ENCODE assay signal across 1 cellular context in genomic region chr5:120942551-120942950, GRCh38.
TF ChIP-seq lines count a peak whose summit lies in the region.

No MANE protein-coding gene starts in this region.

TF ChIP-seq in H1, 55 proteins besides CTCF, POLR2A, EP300 and RAD21:
- TF ChIP-seq TEAD4 (IDR thresholded peaks at IDR 0.05; ENCODE audit: low read depth, low read length) (0 out of 2 replicates have a peak, but pooled peaks have one; percentile 24), NRF1 (IDR thresholded peaks at IDR 0.05; ENCODE audit: low read depth, low read length) (no peak), SP2 (IDR thresholded peaks at IDR 0.05; ENCODE audit: low read length) (no peak), E2F6 (IDR thresholded peaks at IDR 0.05) (peak; percentile 70), CEBPB (IDR thresholded peaks at IDR 0.05; ENCODE audit: low read depth, low read length) (peak; percentile 56; the same call in 1 of the 2 replicates), MAX (IDR thresholded peaks at IDR 0.05) (peak; percentile 71)
